In genomic region chr6:96837138-96837971, GRCh38 we compare ENCODE assay signal across 8 cellular contexts. TPM values are rescaled to one million over a fixed set of nuclear protein-coding genes. Genes with fewer than 3 reads are reported as not detected.
DNase-seq lines count a peak whose midpoint lies in the region; ATAC-seq and TF ChIP-seq lines count a peak whose summit lies in the region.

A gene with protein sequence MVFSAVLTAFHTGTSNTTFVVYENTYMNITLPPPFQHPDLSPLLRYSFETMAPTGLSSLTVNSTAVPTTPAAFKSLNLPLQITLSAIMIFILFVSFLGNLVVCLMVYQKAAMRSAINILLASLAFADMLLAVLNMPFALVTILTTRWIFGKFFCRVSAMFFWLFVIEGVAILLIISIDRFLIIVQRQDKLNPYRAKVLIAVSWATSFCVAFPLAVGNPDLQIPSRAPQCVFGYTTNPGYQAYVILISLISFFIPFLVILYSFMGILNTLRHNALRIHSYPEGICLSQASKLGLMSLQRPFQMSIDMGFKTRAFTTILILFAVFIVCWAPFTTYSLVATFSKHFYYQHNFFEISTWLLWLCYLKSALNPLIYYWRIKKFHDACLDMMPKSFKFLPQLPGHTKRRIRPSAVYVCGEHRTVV (minus strand): TSS chr6:96837477. CDS start chr6:96799731, 37,746 bp downstream.

- peak within 1 kb of the TSS; percentile 76 for H3K9ac ChIP-seq in HUES6 (ENCODE audit: low read length)

- no peaks in the 10 kb centered on the region for H3K36me3 ChIP-seq in HUES6 (ENCODE audit: control insufficient read depth, insufficient read depth, low read length)
- H3K36me3 ChIP-seq in thoracic aorta: no peaks in the 10 kb centered on the region

- H3K9me3 ChIP-seq in HUES6 (ENCODE audit: control insufficient read depth, insufficient read depth, low read depth, low read length): no peaks in the 10 kb centered on the region
- no peaks in the 10 kb centered on the region for H3K9me3 ChIP-seq in thoracic aorta

- peaks cover 15% of the 10 kb centered on the region for H3K4me1 ChIP-seq in HUES6 (ENCODE audit: control insufficient read depth, insufficient read depth, low read length)
- peaks cover 0 to 19% of the 10 kb centered on the region in 2 donors for H3K4me1 ChIP-seq in thoracic aorta (ENCODE audit: control insufficient read depth in 1 of 2, low read depth in 2 of 2)

- H3K4me3 ChIP-seq in HUES6 (ENCODE audit: low read depth, low read length) (peak within 1 kb of the TSS; percentile 88), thoracic aorta (peak within 1 kb of the TSS; percentile 95)

- no peak for TF ChIP-seq CTCF in thoracic aorta (IDR thresholded peaks at IDR 0.05)

- DNase-seq in DMS79 (lab: John Stamatoyannopoulos, UW): peak; percentile 26
- peak; percentile 89 for DNase-seq in RPMI8226
- DNase-seq in activated gamma-delta T cell treated with Interleukin-2 at 50 U/mL for 16 hours: peak; percentile 43
- DNase-seq in germinal center (ENCODE audit: low spot score): peak; percentile 64
- peak; percentile 70 for DNase-seq in occipital lobe (lab: John Stamatoyannopoulos, UW)
- no peak for DNase-seq in thoracic aorta (ENCODE audit: low spot score)

- H3K27me3 ChIP-seq in HUES6 (ENCODE audit: control insufficient read depth, insufficient read depth, low read length) (peaks cover 17% of the 10 kb centered on the region), thoracic aorta (replicated peaks; ENCODE audit: insufficient read depth) (no peaks in the 10 kb centered on the region)

- ATAC-seq in GM21526 (IDR thresholded peaks at IDR 0.05; ENCODE audit: low FRiP score, unreplicated experiment): peak; percentile 93
- peak; percentile 61 for ATAC-seq in thoracic aorta (ENCODE audit: insufficient number of reproducible peaks, low FRiP score, low read depth)

- peak within 1 kb of the TSS; percentile 61; the same call in 1 of the 2 replicates for H3K27ac ChIP-seq in HUES6 (ENCODE audit: low read depth, low read length)
- H3K27ac ChIP-seq in thoracic aorta: peak within 1 kb of the TSS; percentile 36 to 53

RNA-seq across cellular contexts. Expression of the gene that starts here (rescaled TPM):
- total RNA-seq in occipital lobe (27.9 TPM), thoracic aorta (1 to 10 TPM in 1 of 2 donors, under 1 TPM in 1; 0.99 to 3.4 TPM)
